ENCODE assay signal across 8 cellular contexts in genomic region chr19:45558399-45558878, GRCh38. TPM values are rescaled to one million over a fixed set of nuclear protein-coding genes. Genes with fewer than 3 reads are reported as not detected.
DNase-seq lines count a peak whose midpoint lies in the region; ATAC-seq, FAIRE-seq and TF ChIP-seq lines count a peak whose summit lies in the region.

No MANE protein-coding gene starts in this region.

- BruUV-seq in A673 (replicated peaks; lab: Mats Ljungman, UMichigan), result no TSS peak

- CTCF ChIA-PET in A673 (lab: Charles Lee), result interaction anchor here (0.5 to 1.6 kb wide), 8 partner anchors 9 to 119 kb away, joined by 3 to 7 read pairs (median 5); partner anchors contain the start of gene OPA3

- H3K36me3 ChIP-seq in A673 (ENCODE audit: insufficient read depth, low read length, poor library complexity, severe bottlenecking), result no peaks in the 10 kb centered on the region

- peak; percentile 82 for FAIRE-seq in GM19239 (lab: Jason Lieb, UNC)

- no peaks in the 10 kb centered on the region for H3K4me1 ChIP-seq in A673 (ENCODE audit: insufficient read depth, low read length, poor library complexity, severe bottlenecking)

- TF ChIP-seq CTCF in A673 (conservative IDR thresholded peaks at IDR 0.05; ENCODE audit: low read depth, low read length) (peak; percentile 84), dorsolateral prefrontal cortex (IDR thresholded peaks at IDR 0.05 in 54 of 56, conservative IDR thresholded peaks at IDR 0.05 in 2 of 56; ENCODE audit: low read depth in 1 of 56, partially characterized antibody in 56 of 56) (peak; percentile 39 to 79 (median 64))

- H3K27me3 ChIP-seq in A673 (replicated peaks; ENCODE audit: insufficient read depth, low read depth, low read length, poor library complexity) (no peaks in the 10 kb centered on the region), dorsolateral prefrontal cortex (no peaks in the 10 kb centered on the region)

- POLR2A ChIA-PET in A673 (lab: Charles Lee; ENCODE audit: low non-redundant PET), result no interaction called here

- no peaks in the 10 kb centered on the region for H3K9me3 ChIP-seq in A673 (ENCODE audit: low read depth, low read length, poor library complexity, severe bottlenecking)

- DNase-seq in A673 (ENCODE audit: low spot score), result peak; percentile 64
- peak; percentile 78 for DNase-seq in GM19239 (ENCODE audit: insufficient read length, low spot score)
- peak; percentile 60 for DNase-seq in NCI-H510A treated with DMSO at 0.1 percent for 48 hours (lab: John Stamatoyannopoulos, UW)
- DNase-seq in activated CD4-positive, alpha-beta T cell treated with anti-CD3 and anti-CD28 coated beads, Interleukin-2, amount 50 U/mL, for 1 hour, result peak; percentile 66
- peak in 6 of 10 donors; percentile 30 to 68 (median 48) for DNase-seq in dorsolateral prefrontal cortex
- DNase-seq in midbrain (lab: John Stamatoyannopoulos, UW), result peak; percentile 59
- peak; percentile 31 to 35 for DNase-seq in stimulated activated CD8-positive, alpha-beta memory T cell treated with anti-CD3 and anti-CD28 coated beads, Interleukin-7, amount 100 ng/mL, for 1 hour (ENCODE audit: low read depth in 2 of 2)

- H3K27ac ChIP-seq in A673 (ENCODE audit: low read depth, low read length, poor library complexity, severe bottlenecking) (no peak overlapping the region), dorsolateral prefrontal cortex (no peak overlapping the region)

- intact Hi-C loops in A673 (cut with micrococcal nuclease; ENCODE audit: unreplicated experiment) (no loop called here), dorsolateral prefrontal cortex (cut with DNase I) (loop anchor here (1.0 to 5.0 kb wide), 2 partner anchors 33 to 36 kb away; no protein-coding TSS in a partner anchor)

- ATAC-seq in GM19395 (IDR thresholded peaks at IDR 0.05; ENCODE audit: unreplicated experiment), result no peak

- H3K4me3 ChIP-seq in A673 (ENCODE audit: low read depth, low read length, poor library complexity, severe bottlenecking), result no peak overlapping the region
- H3K4me3 ChIP-seq in dorsolateral prefrontal cortex, result peak overlapping the region in 14 of 59 donors; percentile 7 to 35 (median 20)

RNA-seq across cellular contexts. Expression of gene OPA3, which starts 26.2 kb away (rescaled TPM):
- total RNA-seq in A673 (2021) (13.5 and 15.2 TPM in 2 replicates), dorsolateral prefrontal cortex (10 to 100 TPM in 98 of 120 experiments, 1 to 10 TPM in 22; 7.1 to 16.8 (median 11.5) TPM)

RNA-seq across cellular contexts. Expression of gene GPR4, which starts 43.6 kb away (rescaled TPM):
- not detected in 2 replicates for total RNA-seq in A673 (2021)
- 10 to 100 TPM in 26 of 120 experiments, 1 to 10 TPM in 92, under 1 TPM in 2; 0.78 to 30.3 (median 6.6) TPM for total RNA-seq in dorsolateral prefrontal cortex

RNA-seq across cellular contexts. Expression of gene VASP, which starts 51.2 kb away (rescaled TPM):
- total RNA-seq in A673 (2021), result 89.6 and 102 TPM in 2 replicates
- total RNA-seq in dorsolateral prefrontal cortex, result 10 to 100 TPM in 118 of 120 experiments, 1 to 10 TPM in 2; 7.0 to 36.7 (median 18.3) TPM
